Comparison of ENCODE assay signal across 20 cellular contexts in genomic region chr2:145288650-145289496, GRCh38.
"Had no signal": no experiment of that assay in that cellular context is flagged by ENCODE, and none has a peak within 500 bp of the region (broad histone marks: within the 10 kb centered on the region; RNA-seq: fewer than 3 reads in every experiment).

No MANE protein-coding gene starts in this region.

- H3K36me3 ChIP-seq: Peyer's patch, SJCRH30 had no signal

- H3K4me1 ChIP-seq: Peyer's patch, SJCRH30 had no signal

- H3K9me3 ChIP-seq: Peyer's patch, SJCRH30 had no signal

- H2AFZ ChIP-seq: PC-9 had no signal

- H3K4me2 ChIP-seq: PC-9 had no signal

- ATAC-seq: Right ventricle myocardium inferior, SK-N-SH treated with all-trans-retinoic acid at 6 μM for 48 hours had no signal

- DNase-seq: Karpas-422, KG1, MM.1S, NCI-H1092 treated with DMSO at 0.1 percent for 48 hours, NCI-H1436, NCI-H187, NCI-H2029, NCI-H2081 treated with DMSO at 0.1 percent for 48 hours, NCI-H2171, NCI-H226, NCI-H446, NCI-H510A, NCI-H526, OCI-M1, PC-9, Peyer's patch, SHP77 treated with DMSO at 0.1 percent for 48 hours, SJCRH30 had no signal

- H3K27me3 ChIP-seq: Peyer's patch, SJCRH30 had no signal

- H3K27ac ChIP-seq: PC-9, Peyer's patch, SJCRH30 had no signal

- H3K4me3 ChIP-seq: PC-9, Peyer's patch, SJCRH30 had no signal
